In genomic region chr5:43416988-43417394, GRCh38 we compare ENCODE assay signal across 17 cellular contexts. TPM values are rescaled to one million over a fixed set of nuclear protein-coding genes. Genes with fewer than 3 reads are reported as not detected.
A peak's percentile ranks its signal among the peaks of the same experiment; 100 is the strongest.
DNase-seq lines count a peak whose midpoint lies in the region; ATAC-seq and TF ChIP-seq lines count a peak whose summit lies in the region.
"Had no signal": no experiment of that assay in that cellular context is flagged by ENCODE, and none has a peak within 500 bp of the region (broad histone marks: within the 10 kb centered on the region; RNA-seq: fewer than 3 reads in every experiment).

No MANE protein-coding gene starts in this region.

- peak overlapping the region; percentile 37 for H3K27ac Mint-ChIP-seq in nephron progenitor cell
- H3K27ac Mint-ChIP-seq: H9 had no signal

- no peak for TF ChIP-seq CTCF in nephron progenitor cell (IDR thresholded peaks at IDR 0.05)

- peaks cover 32% of the 10 kb centered on the region for H3K4me1 Mint-ChIP-seq in nephron progenitor cell

- ATAC-seq in GM21367 (IDR thresholded peaks at IDR 0.05; ENCODE audit: unreplicated experiment), result no peak
- ATAC-seq in GM19455 (IDR thresholded peaks at IDR 0.05; ENCODE audit: unreplicated experiment), result no peak

- no peaks in the 10 kb centered on the region for H3K9me3 Mint-ChIP-seq in nephron progenitor cell
- H3K9me3 Mint-ChIP-seq: H9 had no signal

- H3K27me3 Mint-ChIP-seq in nephron progenitor cell (ENCODE audit: low read depth, poor library complexity), result no peaks in the 10 kb centered on the region

- DNase-seq in NCI-H146 treated with DMSO at 0.1 percent for 48 hours (lab: John Stamatoyannopoulos, UW; ENCODE audit: unreplicated experiment) (peak; percentile 53), NCI-H146 (lab: John Stamatoyannopoulos, UW) (no peak), LHCN-M2 (ENCODE audit: low read depth) (peak; percentile 64), NCI-H524 treated with DMSO at 0.1 percent for 48 hours (lab: John Stamatoyannopoulos, UW) (peak; percentile 88), nephron progenitor cell (no peak), NCI-H187 treated with DMSO at 0.1 percent for 48 hours (lab: John Stamatoyannopoulos, UW) (no peak)
- DNase-seq: AML-193, DMS79 treated with DMSO at 0.1 percent for 48 hours, H9, NCI-H1105 treated with DMSO at 0.1 percent for 48 hours, NCI-H2029 treated with DMSO at 0.1 percent for 48 hours, NCI-H345, Peyer's patch, SW 1271, T-helper 2 cell had no signal

- no peak overlapping the region for H3K4me3 Mint-ChIP-seq in nephron progenitor cell
- H3K4me3 Mint-ChIP-seq: H9 had no signal

- no peaks in the 10 kb centered on the region for H3K36me3 Mint-ChIP-seq in nephron progenitor cell (ENCODE audit: low read depth)

RNA-seq across cellular contexts. Expression of gene CCL28, which starts 4.8 kb away (rescaled TPM):
- total RNA-seq in LHCN-M2 (2014; rRNA removed), result 1.5 and 4.0 TPM in 2 replicates
- 1.5 TPM for polyA plus RNA-seq in LHCN-M2 (2012)
- total RNA-seq: H9 had no signal

Comparison
In these comparisons a context has a peak if more than half of its experiments do, and no peak if none do; other contexts are left out.
1. DNase-seq: peak in NCI-H146 treated with DMSO at 0.1 percent for 48 hours (single experiment), LHCN-M2 (single experiment) and NCI-H524 treated with DMSO at 0.1 percent for 48 hours (single experiment); none in NCI-H146 (single experiment), nephron progenitor cell (single experiment) and NCI-H187 treated with DMSO at 0.1 percent for 48 hours (single experiment).